In the genomic region with DNA sequence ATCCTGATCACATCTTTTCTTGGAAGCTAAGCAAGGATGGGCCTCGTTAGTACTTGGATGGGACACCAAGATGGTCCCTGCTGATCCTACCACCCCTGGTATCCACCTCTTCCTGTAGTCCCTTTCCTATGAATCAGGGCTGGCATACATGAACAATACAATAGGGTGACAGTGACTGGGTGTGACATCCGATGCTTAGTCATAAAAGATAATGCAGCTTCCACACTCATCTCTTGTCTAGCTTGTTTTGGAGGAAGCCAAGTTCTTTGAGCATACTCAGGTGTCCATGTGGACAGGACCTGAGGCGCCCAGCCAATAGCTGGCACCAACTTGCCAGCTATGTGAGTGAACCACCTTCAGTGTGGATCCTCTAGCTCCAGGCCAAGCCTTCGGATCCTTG, we compare ENCODE assay signal across 24 cellular contexts.
DNase-seq lines count a peak whose midpoint lies in the region; ATAC-seq, FAIRE-seq and TF ChIP-seq lines count a peak whose summit lies in the region.
"Had no signal": no experiment of that assay in that cellular context is flagged by ENCODE, and none has a peak within 500 bp of the region (broad histone marks: within the 10 kb centered on the region; RNA-seq: fewer than 3 reads in every experiment).

No MANE protein-coding gene starts in this region.

- TF ChIP-seq POLR2A in HepG2 (IDR thresholded peaks at IDR 0.05; ENCODE audit: insufficient read depth in 1 of 2, low read depth in 2 of 2, low read length in 2 of 2) = no peak
- no peak for TF ChIP-seq POLR2A in right lobe of liver (IDR thresholded peaks at IDR 0.05)
- TF ChIP-seq POLR2A in stomach (IDR thresholded peaks at IDR 0.05) = no peak

- H3K9me2 ChIP-seq in PC-3 (replicated peaks; ENCODE audit: low read length) = no peaks in the 10 kb centered on the region

- peak overlapping the region; percentile 45 for H3K27ac Mint-ChIP-seq in stimulated activated effector memory CD8-positive, alpha-beta T cell treated with anti-CD3 and anti-CD28 coated beads, Interleukin-12 subunit alpha, Interleukin-12 subunit beta, amount 100 ng/mL, for 72 hours

- H4K20me1 ChIP-seq in HepG2 (ENCODE audit: insufficient read depth, low read length) (no peaks in the 10 kb centered on the region), PC-3 (ENCODE audit: low read length) (no peaks in the 10 kb centered on the region)

- H3K4me1 ChIP-seq in HepG2 (ENCODE audit: insufficient read depth, low read length) (peaks cover 45% of the 10 kb centered on the region), right lobe of liver (no peaks in the 10 kb centered on the region), PC-3 (ENCODE audit: insufficient read depth, low read length) (peaks cover 4% of the 10 kb centered on the region; the same call in 1 of the 2 replicates), stomach (peaks cover 0 to 7% (median 0%) of the 10 kb centered on the region in 4 donors), left lung (no peaks in the 10 kb centered on the region)
- H3K4me1 ChIP-seq: BE2C had no signal

- FAIRE-seq in HepG2 (lab: Jason Lieb, UNC) = no peak
- FAIRE-seq: A549, GM18507, GM19239, HTR-8/SVneo had no signal

- TF ChIP-seq CTCF in HepG2 (CRISPR knock-in tag; IDR thresholded peaks at IDR 0.05) (no peak), right lobe of liver (IDR thresholded peaks at IDR 0.05) (no peak), PC-3 (conservative IDR thresholded peaks at IDR 0.05; ENCODE audit: low read depth, low read length) (no peak), stomach (IDR thresholded peaks at IDR 0.05) (no peak), left lung (IDR thresholded peaks at IDR 0.05) (no peak)

- H3K4me3 Mint-ChIP-seq in stimulated activated effector memory CD8-positive, alpha-beta T cell treated with anti-CD3 and anti-CD28 coated beads, Interleukin-12 subunit alpha, Interleukin-12 subunit beta, amount 100 ng/mL, for 72 hours = no peak overlapping the region

- no peak for TF ChIP-seq RAD21 in HepG2 (CRISPR knock-in tag; IDR thresholded peaks at IDR 0.05)

- BruUV-seq in HepG2 (replicated peaks; lab: Mats Ljungman, UMichigan) = no TSS peak
- BruUV-seq in PC-3 (replicated peaks; lab: Mats Ljungman, UMichigan) = no TSS peak

- no peak overlapping the region for H3K9ac ChIP-seq in HepG2 (ENCODE audit: insufficient read depth, low read depth, low read length)
- H3K9ac ChIP-seq in PC-3 (ENCODE audit: low read length) = no peak overlapping the region

- H3K27ac ChIP-seq in HepG2 (ENCODE audit: extremely low read length, insufficient read depth, low read length) (no peak overlapping the region), right lobe of liver (no peak overlapping the region), PC-3 (ENCODE audit: low read length) (no peak overlapping the region), stomach (no peak overlapping the region), left lung (no peak overlapping the region)
- H3K27ac ChIP-seq: RWPE1, SK-N-MC had no signal

- no peaks in the 10 kb centered on the region for H3K79me2 ChIP-seq in HepG2 (ENCODE audit: insufficient read depth, low read length)
- H3K79me2 ChIP-seq in PC-3 (ENCODE audit: low read length) = no peaks in the 10 kb centered on the region

- POLR2A ChIA-PET in HepG2 (lab: Yijun Ruan, JAX) (no interaction called here), PC-3 (lab: Charles Lee; ENCODE audit: unreplicated experiment) (no interaction called here)

- intact Hi-C loops in HepG2 (cut with micrococcal nuclease; ENCODE audit: unreplicated experiment) = no loop called here
- intact Hi-C loops in right lobe of liver (cut with DNase I) = no loop called here
- intact Hi-C loops in PC-3 (cut with micrococcal nuclease) = no loop called here
- intact Hi-C loops in stomach (cut with DNase I; ENCODE audit: low total_unique reads) = no loop called here
- intact Hi-C loops in left lung (cut with DNase I) = no loop called here

- peak; percentile 34 for DNase-seq in HepG2 (ENCODE audit: low spot score)
- DNase-seq in right lobe of liver = no peak
- DNase-seq in PC-3 = peak; percentile 59
- DNase-seq in kidney tubule cell (ENCODE audit: low spot score) = peak; percentile 14
- no peak for DNase-seq in stimulated activated effector memory CD8-positive, alpha-beta T cell treated with anti-CD3 and anti-CD28 coated beads, Interleukin-12 subunit alpha, Interleukin-12 subunit beta, amount 100 ng/mL, for 72 hours (ENCODE audit: low spot score in 2 of 2)
- DNase-seq in HCEC 1CT = no peak
- no peak for DNase-seq in stomach
- DNase-seq in left lung = no peak
- DNase-seq: BE2C, DMS 273 treated with DMSO at 0.1 percent for 48 hours, H7, IMR-90, NCI-H1105, NCI-H2029 treated with DMSO at 0.1 percent for 48 hours, NCI-H226, NCI-H510A treated with DMSO at 0.1 percent for 48 hours, NCI-H748 treated with DMSO at 0.1 percent for 48 hours, SHP77 treated with DMSO at 0.1 percent for 48 hours had no signal

- no peaks in the 10 kb centered on the region for H3F3A ChIP-seq in PC-3 (ENCODE audit: low read length, unreplicated experiment)

- CTCF ChIA-PET in HepG2 (lab: Yijun Ruan, JAX; ENCODE audit: low intra/inter-chr PET ratio, low total read pairs) (no interaction called here), PC-3 (lab: Charles Lee) (no interaction called here)

- no peaks in the 10 kb centered on the region for H3K36me3 Mint-ChIP-seq in stimulated activated effector memory CD8-positive, alpha-beta T cell treated with anti-CD3 and anti-CD28 coated beads, Interleukin-12 subunit alpha, Interleukin-12 subunit beta, amount 100 ng/mL, for 72 hours

- H3K36me3 ChIP-seq in HepG2 (replicated peaks in 1 of 2; ENCODE audit: control insufficient read depth in 1 of 2, insufficient read depth in 2 of 2, low read length in 2 of 2) = no peaks in the 10 kb centered on the region
- no peaks in the 10 kb centered on the region for H3K36me3 ChIP-seq in right lobe of liver
- no peaks in the 10 kb centered on the region for H3K36me3 ChIP-seq in PC-3 (ENCODE audit: low read depth, low read length)
- H3K36me3 ChIP-seq in stomach = no peaks in the 10 kb centered on the region
- H3K36me3 ChIP-seq in left lung = no peaks in the 10 kb centered on the region
- H3K36me3 ChIP-seq: BE2C had no signal

- no peaks in the 10 kb centered on the region for H3K9me3 ChIP-seq in HepG2 (ENCODE audit: low read length)
- no peaks in the 10 kb centered on the region for H3K9me3 ChIP-seq in right lobe of liver
- no peaks in the 10 kb centered on the region for H3K9me3 ChIP-seq in PC-3 (ENCODE audit: low read length)
- no peaks in the 10 kb centered on the region for H3K9me3 ChIP-seq in stomach
- H3K9me3 ChIP-seq in left lung = no peaks in the 10 kb centered on the region
- H3K9me3 ChIP-seq: A549, BE2C had no signal

- H3K9me3 Mint-ChIP-seq in stimulated activated effector memory CD8-positive, alpha-beta T cell treated with anti-CD3 and anti-CD28 coated beads, Interleukin-12 subunit alpha, Interleukin-12 subunit beta, amount 100 ng/mL, for 72 hours = no peaks in the 10 kb centered on the region

- no peak for ATAC-seq in HepG2
- no peak for ATAC-seq in right lobe of liver
- peak; percentile 67 for ATAC-seq in PC-3
- peak; percentile 49 for ATAC-seq in stimulated activated effector memory CD8-positive, alpha-beta T cell treated with anti-CD3 and anti-CD28 coated beads, Interleukin-12 subunit alpha, Interleukin-12 subunit beta, amount 100 ng/mL, for 72 hours
- ATAC-seq in left lung = no peak

- no peaks in the 10 kb centered on the region for H3K27me3 ChIP-seq in HepG2 (ENCODE audit: control insufficient read depth in 1 of 2, insufficient read depth in 2 of 2, low read length in 2 of 2)
- H3K27me3 ChIP-seq in right lobe of liver = no peaks in the 10 kb centered on the region
- H3K27me3 ChIP-seq in PC-3 (ENCODE audit: low read length) = no peaks in the 10 kb centered on the region
- no peaks in the 10 kb centered on the region for H3K27me3 ChIP-seq in stomach
- peaks cover 0 to 5% of the 10 kb centered on the region in 2 donors for H3K27me3 ChIP-seq in left lung
- H3K27me3 ChIP-seq: BE2C had no signal

- H2AFZ ChIP-seq in HepG2 (ENCODE audit: low read length) = no peak overlapping the region
- H2AFZ ChIP-seq in PC-3 (ENCODE audit: low read length) = no peak overlapping the region

- in situ Hi-C loops in HepG2 (cut with HindIII; ENCODE audit: extremely low pct_ligation_motif_present, low pct_unique_long_range_greater_than_20kb) = no loop called here

- TF ChIP-seq EP300 in HepG2 (IDR thresholded peaks at IDR 0.05; ENCODE audit: low read depth in 2 of 2, low read length in 2 of 2) (no peak), HepG2 (CRISPR knock-in tag; IDR thresholded peaks at IDR 0.05; ENCODE audit: borderline replicate concordance) (no peak), stomach (IDR thresholded peaks at IDR 0.05) (no peak)

- WGBS in HepG2 (ENCODE audit: low lambda C conversion rate) = 89% methylated on average over 4 of the region's 4 CpGs
- WGBS in right lobe of liver (ENCODE audit: insufficient coverage, low coverage, low lambda C conversion rate, missing lambda C conversion rate) = 64% methylated on average over 3 of the region's 4 CpGs
- WGBS in stomach, 5 donors = 91 to 97% (median 96%) methylated on average over 4 of the region's 4 CpGs

- H3K4me2 ChIP-seq in HepG2 (ENCODE audit: low read depth, low read length) = no peak overlapping the region
- H3K4me2 ChIP-seq in PC-3 (ENCODE audit: low read length) = no peak overlapping the region
- H3K4me2 ChIP-seq: A549 had no signal

- H3K4me3 ChIP-seq in HepG2 (replicated peaks in 1 of 3; ENCODE audit: insufficient read depth in 1 of 3, low read depth in 2 of 3, low read length in 3 of 3) (no peak overlapping the region), right lobe of liver (no peak overlapping the region), PC-3 (ENCODE audit: low read length) (no peak overlapping the region), stomach (no peak overlapping the region), left lung (no peak overlapping the region)
- H3K4me3 ChIP-seq: A549, SK-N-MC had no signal

- no peaks in the 10 kb centered on the region for H3K4me1 Mint-ChIP-seq in stimulated activated effector memory CD8-positive, alpha-beta T cell treated with anti-CD3 and anti-CD28 coated beads, Interleukin-12 subunit alpha, Interleukin-12 subunit beta, amount 100 ng/mL, for 72 hours

Comparison
In these comparisons a context has a peak if more than half of its experiments do, and no peak if none do; other contexts are left out.
1. DNase-seq: peak in HepG2 (single experiment), PC-3 (single experiment) and kidney tubule cell (single experiment); none in right lobe of liver (0 of 3), stimulated activated effector memory CD8-positive, alpha-beta T cell treated with anti-CD3 and anti-CD28 coated beads, Interleukin-12 subunit alpha, Interleukin-12 subunit beta, amount 100 ng/mL, for 72 hours (0 of 2), HCEC 1CT (single experiment), stomach (single experiment) and left lung (0 of 2).
2. ATAC-seq: peak in PC-3 (single experiment) and stimulated activated effector memory CD8-positive, alpha-beta T cell treated with anti-CD3 and anti-CD28 coated beads, Interleukin-12 subunit alpha, Interleukin-12 subunit beta, amount 100 ng/mL, for 72 hours (single experiment); none in HepG2 (single experiment), right lobe of liver (0 of 4) and left lung (single experiment).